33 cellular contexts compared by ENCODE assay signal in genomic region chr4:166875821-166876220, GRCh38.
"Had no signal": no experiment of that assay in that cellular context is flagged by ENCODE, and none has a peak within 500 bp of the region (broad histone marks: within the 10 kb centered on the region; RNA-seq: fewer than 3 reads in every experiment).

No MANE protein-coding gene starts in this region.

- H3K27me3 ChIP-seq: brain microvascular endothelial cell, MG63 had no signal

- H3K4me3 ChIP-seq: MG63 had no signal

- DNase-seq: activated CD4-positive, alpha-beta T cell treated with anti-CD3 and anti-CD28 coated beads, Interleukin-2, amount 10 ng/mL, durations not matched to agents 24 days and 14 days; activated CD4-positive, alpha-beta T cell treated with anti-CD3 and anti-CD28 coated beads, Interleukin-2, amount 50 U/mL, for 4 hours; activated CD8-positive, alpha-beta T cell treated with anti-CD3 and anti-CD28 coated beads for 36 hours; activated effector memory CD4-positive, alpha-beta T cell treated with anti-CD3 and anti-CD28 coated beads, Interleukin-2, amount 50 U/mL, for 16 hours; activated naive CD4-positive, alpha-beta T cell; activated naive CD4-positive, alpha-beta T cell treated with anti-CD3 and anti-CD28 coated beads, Interleukin-2, amount 50 U/mL, for 16 hours; activated naive CD8-positive, alpha-beta T cell treated with anti-CD3 and anti-CD28 coated beads for 36 hours; activated T-cell treated with anti-CD3 and anti-CD28 coated beads, Interleukin-2, amount 50 U/mL, for 1 hour; activated T-cell treated with anti-CD3 and anti-CD28 coated beads, Interleukin-2, amount 50 U/mL, for 72 hours; amniotic stem cell; aorta; brain microvascular endothelial cell; Kasumi-1; KG1; MG63; NCI-H1048; NCI-H1105 treated with DMSO at 0.1 percent for 48 hours; NCI-H1436; NCI-H1694; NCI-H1930; NCI-H2081 treated with DMSO at 0.1 percent for 48 hours; NCI-H226; NCI-H524 treated with DMSO at 0.1 percent for 48 hours; PC-3; SIG-M5; SW 1271; T-helper 1 cell; T-helper 2 cell; T-helper 9 cell; WERI-Rb-1 had no signal

- ATAC-seq: activated CD8-positive, alpha-beta T cell treated with anti-CD3 and anti-CD28 coated beads for 36 hours; activated T-cell treated with anti-CD3 and anti-CD28 coated beads, Interleukin-2, amount 50 U/mL, for 72 hours; activated T-helper 17 cell treated with anti-CD3 and anti-CD28 coated beads, Interleukin-2, amount 50 U/mL, for 72 hours; PC-3; Right ventricle myocardium inferior had no signal

- H3K9me3 Mint-ChIP-seq: activated CD4-positive, alpha-beta T cell treated with anti-CD3 and anti-CD28 coated beads, Interleukin-2, amount 10 ng/mL, durations not matched to agents 24 days and 14 days; activated naive CD8-positive, alpha-beta T cell treated with anti-CD3 and anti-CD28 coated beads for 36 hours had no signal

- H3K4me1 Mint-ChIP-seq: activated CD4-positive, alpha-beta T cell treated with anti-CD3 and anti-CD28 coated beads, Interleukin-2, amount 10 ng/mL, durations not matched to agents 24 days and 14 days; activated naive CD8-positive, alpha-beta T cell treated with anti-CD3 and anti-CD28 coated beads for 36 hours; activated T-helper 17 cell treated with anti-CD3 and anti-CD28 coated beads, Interleukin-2, amount 50 U/mL, for 72 hours had no signal

- H3K27me3 Mint-ChIP-seq: activated CD4-positive, alpha-beta T cell treated with anti-CD3 and anti-CD28 coated beads, Interleukin-2, amount 10 ng/mL, durations not matched to agents 24 days and 14 days; activated CD8-positive, alpha-beta T cell treated with anti-CD3 and anti-CD28 coated beads for 36 hours; activated naive CD8-positive, alpha-beta T cell treated with anti-CD3 and anti-CD28 coated beads for 36 hours; activated T-helper 17 cell treated with anti-CD3 and anti-CD28 coated beads, Interleukin-2, amount 50 U/mL, for 72 hours had no signal

- H3K27ac Mint-ChIP-seq: activated CD4-positive, alpha-beta T cell treated with anti-CD3 and anti-CD28 coated beads, Interleukin-2, amount 10 ng/mL, durations not matched to agents 24 days and 14 days; activated CD8-positive, alpha-beta T cell treated with anti-CD3 and anti-CD28 coated beads for 36 hours; activated naive CD8-positive, alpha-beta T cell treated with anti-CD3 and anti-CD28 coated beads for 36 hours; activated T-cell treated with anti-CD3 and anti-CD28 coated beads, Interleukin-2, amount 50 U/mL, for 72 hours; activated T-helper 17 cell treated with anti-CD3 and anti-CD28 coated beads, Interleukin-2, amount 50 U/mL, for 72 hours had no signal

- H3K27ac ChIP-seq: brain microvascular endothelial cell, RWPE1, WERI-Rb-1 had no signal

- H3K9me3 ChIP-seq: MG63 had no signal

- H3K36me3 ChIP-seq: brain microvascular endothelial cell, MG63, WERI-Rb-1 had no signal

- H3K4me3 Mint-ChIP-seq: activated CD4-positive, alpha-beta T cell treated with anti-CD3 and anti-CD28 coated beads, Interleukin-2, amount 10 ng/mL, durations not matched to agents 24 days and 14 days; activated CD8-positive, alpha-beta T cell treated with anti-CD3 and anti-CD28 coated beads for 36 hours; activated naive CD8-positive, alpha-beta T cell treated with anti-CD3 and anti-CD28 coated beads for 36 hours; activated T-cell treated with anti-CD3 and anti-CD28 coated beads, Interleukin-2, amount 50 U/mL, for 72 hours; activated T-helper 17 cell treated with anti-CD3 and anti-CD28 coated beads, Interleukin-2, amount 50 U/mL, for 72 hours had no signal

- H3K36me3 Mint-ChIP-seq: activated naive CD8-positive, alpha-beta T cell treated with anti-CD3 and anti-CD28 coated beads for 36 hours had no signal
